In the genomic region with DNA sequence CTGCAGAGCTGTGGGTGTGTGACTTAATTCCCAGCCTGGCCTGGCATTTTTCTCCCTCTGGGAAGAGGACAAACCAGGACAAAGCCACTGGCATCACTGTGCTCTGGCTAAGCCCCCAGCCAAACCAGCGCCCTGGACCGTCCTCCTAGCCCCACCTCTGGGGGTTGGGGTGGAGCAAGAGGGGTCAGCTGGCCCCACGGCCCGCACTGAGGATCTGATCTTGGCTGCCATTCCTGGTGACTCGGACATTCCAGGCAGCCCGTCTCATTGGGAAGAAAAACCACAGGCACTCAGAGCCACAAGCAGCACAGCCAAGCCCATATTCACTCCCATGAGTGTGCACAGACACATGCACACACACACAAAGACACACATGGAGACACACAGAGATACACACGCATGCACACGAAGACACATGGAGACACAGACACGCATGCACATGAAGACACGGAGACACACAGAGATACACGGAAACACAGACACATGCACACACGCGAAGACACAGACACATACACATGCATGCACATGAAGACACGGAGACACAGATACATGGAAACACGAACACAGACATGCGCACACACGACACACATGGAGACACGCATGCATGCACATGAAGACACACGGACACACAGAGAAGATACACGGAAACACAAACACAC, we compare ENCODE assay signal across 1 cellular context.
TF ChIP-seq lines count a peak whose summit lies in the region.

No MANE protein-coding gene starts in this region.

TF ChIP-seq in HepG2, 621 proteins besides CTCF, POLR2A, EP300 and RAD21:
- TF ChIP-seq, protein P1, sequence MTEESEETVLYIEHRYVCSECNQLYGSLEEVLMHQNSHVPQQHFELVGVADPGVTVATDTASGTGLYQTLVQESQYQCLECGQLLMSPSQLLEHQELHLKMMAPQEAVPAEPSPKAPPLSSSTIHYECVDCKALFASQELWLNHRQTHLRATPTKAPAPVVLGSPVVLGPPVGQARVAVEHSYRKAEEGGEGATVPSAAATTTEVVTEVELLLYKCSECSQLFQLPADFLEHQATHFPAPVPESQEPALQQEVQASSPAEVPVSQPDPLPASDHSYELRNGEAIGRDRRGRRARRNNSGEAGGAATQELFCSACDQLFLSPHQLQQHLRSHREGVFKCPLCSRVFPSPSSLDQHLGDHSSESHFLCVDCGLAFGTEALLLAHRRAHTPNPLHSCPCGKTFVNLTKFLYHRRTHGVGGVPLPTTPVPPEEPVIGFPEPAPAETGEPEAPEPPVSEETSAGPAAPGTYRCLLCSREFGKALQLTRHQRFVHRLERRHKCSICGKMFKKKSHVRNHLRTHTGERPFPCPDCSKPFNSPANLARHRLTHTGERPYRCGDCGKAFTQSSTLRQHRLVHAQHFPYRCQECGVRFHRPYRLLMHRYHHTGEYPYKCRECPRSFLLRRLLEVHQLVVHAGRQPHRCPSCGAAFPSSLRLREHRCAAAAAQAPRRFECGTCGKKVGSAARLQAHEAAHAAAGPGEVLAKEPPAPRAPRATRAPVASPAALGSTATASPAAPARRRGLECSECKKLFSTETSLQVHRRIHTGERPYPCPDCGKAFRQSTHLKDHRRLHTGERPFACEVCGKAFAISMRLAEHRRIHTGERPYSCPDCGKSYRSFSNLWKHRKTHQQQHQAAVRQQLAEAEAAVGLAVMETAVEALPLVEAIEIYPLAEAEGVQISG (CRISPR knock-in tag; IDR thresholded peaks at IDR 0.05): 0 out of 2 replicates have a peak, but pooled peaks have one; percentile 22
- 0 out of 2 replicates have a peak, but pooled peaks have one; percentile 33 for TF ChIP-seq TRIM24 (CRISPR knock-in tag; IDR thresholded peaks at IDR 0.05)
- peak; percentile 15; the same call in 1 of the 2 replicates for TF ChIP-seq FOXA1 (IDR thresholded peaks at IDR 0.05)
- no peak for TF ChIP-seq FOXA1 (CRISPR knock-in tag; IDR thresholded peaks at IDR 0.05)
- TF ChIP-seq TEAD3 (CRISPR knock-in tag; optimal IDR thresholded peaks at IDR 0.05; ENCODE audit: borderline replicate concordance): peak; percentile 71
- TF ChIP-seq FOSL2 (CRISPR knock-in tag; IDR thresholded peaks at IDR 0.05): 0 out of 2 replicates have a peak, but pooled peaks have one; percentile 29
- no peak for TF ChIP-seq ZNF678 (CRISPR knock-in tag; IDR thresholded peaks at IDR 0.05)
- no peak for TF ChIP-seq ZNF430 (CRISPR knock-in tag; IDR thresholded peaks at IDR 0.05)
- TF ChIP-seq TCF7 (IDR thresholded peaks at IDR 0.05; ENCODE audit: low read depth): no peak
- TF ChIP-seq NCOA2 (CRISPR knock-in tag; IDR thresholded peaks at IDR 0.05): no peak
- 0 out of 2 replicates have a peak, but pooled peaks have one; percentile 66 for TF ChIP-seq ZNF468 (CRISPR knock-in tag; IDR thresholded peaks at IDR 0.05)
- TF ChIP-seq, protein P2, sequence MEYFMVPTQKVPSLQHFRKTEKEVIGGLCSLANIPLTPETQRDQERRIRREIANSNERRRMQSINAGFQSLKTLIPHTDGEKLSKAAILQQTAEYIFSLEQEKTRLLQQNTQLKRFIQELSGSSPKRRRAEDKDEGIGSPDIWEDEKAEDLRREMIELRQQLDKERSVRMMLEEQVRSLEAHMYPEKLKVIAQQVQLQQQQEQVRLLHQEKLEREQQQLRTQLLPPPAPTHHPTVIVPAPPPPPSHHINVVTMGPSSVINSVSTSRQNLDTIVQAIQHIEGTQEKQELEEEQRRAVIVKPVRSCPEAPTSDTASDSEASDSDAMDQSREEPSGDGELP (IDR thresholded peaks at IDR 0.05; ENCODE audit: borderline replicate concordance, low read depth): no peak
- TF ChIP-seq MAZ (IDR thresholded peaks at IDR 0.05; ENCODE audit: borderline replicate concordance, low read depth, low read length): 0 out of 2 replicates have a peak, but pooled peaks have one; percentile 39
- 0 out of 2 replicates have a peak, but pooled peaks have one; percentile 3 for TF ChIP-seq MAZ (CRISPR knock-in tag; IDR thresholded peaks at IDR 0.05; ENCODE audit: low read depth)
- 0 out of 2 replicates have a peak, but pooled peaks have one; percentile 30 for TF ChIP-seq EEA1 (CRISPR knock-in tag; IDR thresholded peaks at IDR 0.05; ENCODE audit: borderline replicate concordance)
- peak; percentile 12; the same call in 1 of the 2 replicates for TF ChIP-seq JUNB (CRISPR knock-in tag; IDR thresholded peaks at IDR 0.05; ENCODE audit: borderline replicate concordance)
- no peak for TF ChIP-seq SYNCRIP (IDR thresholded peaks at IDR 0.05; ENCODE audit: insufficient read depth, low read depth, low read length)
- TF ChIP-seq, protein P3, sequence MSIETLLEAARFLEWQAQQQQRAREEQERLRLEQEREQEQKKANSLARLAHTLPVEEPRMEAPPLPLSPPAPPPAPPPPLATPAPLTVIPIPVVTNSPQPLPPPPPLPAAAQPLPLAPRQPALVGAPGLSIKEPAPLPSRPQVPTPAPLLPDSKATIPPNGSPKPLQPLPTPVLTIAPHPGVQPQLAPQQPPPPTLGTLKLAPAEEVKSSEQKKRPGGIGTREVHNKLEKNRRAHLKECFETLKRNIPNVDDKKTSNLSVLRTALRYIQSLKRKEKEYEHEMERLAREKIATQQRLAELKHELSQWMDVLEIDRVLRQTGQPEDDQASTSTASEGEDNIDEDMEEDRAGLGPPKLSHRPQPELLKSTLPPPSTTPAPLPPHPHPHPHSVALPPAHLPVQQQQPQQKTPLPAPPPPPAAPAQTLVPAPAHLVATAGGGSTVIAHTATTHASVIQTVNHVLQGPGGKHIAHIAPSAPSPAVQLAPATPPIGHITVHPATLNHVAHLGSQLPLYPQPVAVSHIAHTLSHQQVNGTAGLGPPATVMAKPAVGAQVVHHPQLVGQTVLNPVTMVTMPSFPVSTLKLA (IDR thresholded peaks at IDR 0.05): peak; percentile 87
- TF ChIP-seq ZNF207 (IDR thresholded peaks at IDR 0.05; ENCODE audit: borderline replicate concordance): 0 out of 2 replicates have a peak, but pooled peaks have one; percentile 29
- TF ChIP-seq ARNT (IDR thresholded peaks at IDR 0.05): 0 out of 2 replicates have a peak, but pooled peaks have one; percentile 51
- 0 out of 2 replicates have a peak, but pooled peaks have one; percentile 4 for TF ChIP-seq PHF21A (CRISPR knock-in tag; IDR thresholded peaks at IDR 0.05)
- TF ChIP-seq, protein P4, sequence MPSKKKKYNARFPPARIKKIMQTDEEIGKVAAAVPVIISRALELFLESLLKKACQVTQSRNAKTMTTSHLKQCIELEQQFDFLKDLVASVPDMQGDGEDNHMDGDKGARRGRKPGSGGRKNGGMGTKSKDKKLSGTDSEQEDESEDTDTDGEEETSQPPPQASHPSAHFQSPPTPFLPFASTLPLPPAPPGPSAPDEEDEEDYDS (CRISPR knock-in tag; IDR thresholded peaks at IDR 0.05): 0 out of 2 replicates have a peak, but pooled peaks have one; percentile 0
- no peak for TF ChIP-seq IKZF1 (IDR thresholded peaks at IDR 0.05)
- TF ChIP-seq ZNF556 (CRISPR knock-in tag; IDR thresholded peaks at IDR 0.05; ENCODE audit: borderline replicate concordance): no peak
- no peak for TF ChIP-seq ZNF629 (CRISPR knock-in tag; conservative IDR thresholded peaks at IDR 0.05)
- 0 out of 2 replicates have a peak, but pooled peaks have one; percentile 10 for TF ChIP-seq ZC3H13 (CRISPR knock-in tag; IDR thresholded peaks at IDR 0.05)
- no peak for TF ChIP-seq NBN (conservative IDR thresholded peaks at IDR 0.05)
- 0 out of 2 replicates have a peak, but pooled peaks have one; percentile 0 for TF ChIP-seq ZSCAN21 (CRISPR knock-in tag; IDR thresholded peaks at IDR 0.05; ENCODE audit: borderline replicate concordance)
- TF ChIP-seq, protein P5, sequence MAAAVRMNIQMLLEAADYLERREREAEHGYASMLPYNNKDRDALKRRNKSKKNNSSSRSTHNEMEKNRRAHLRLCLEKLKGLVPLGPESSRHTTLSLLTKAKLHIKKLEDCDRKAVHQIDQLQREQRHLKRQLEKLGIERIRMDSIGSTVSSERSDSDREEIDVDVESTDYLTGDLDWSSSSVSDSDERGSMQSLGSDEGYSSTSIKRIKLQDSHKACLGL (CRISPR knock-in tag; IDR thresholded peaks at IDR 0.05): no peak
